Comparison of ENCODE assay signal across 13 cellular contexts in genomic region chr15:88727439-88727838, GRCh38.
"Had no signal": no experiment of that assay in that cellular context is flagged by ENCODE, and none has a peak within 500 bp of the region (broad histone marks: within the 10 kb centered on the region; RNA-seq: fewer than 3 reads in every experiment).

No MANE protein-coding gene starts in this region.

- H3K4me3 ChIP-seq: coronary artery, hepatocyte, neural progenitor cell had no signal

- H3K36me3 ChIP-seq: neural progenitor cell had no signal

- H3K27me3 ChIP-seq: hepatocyte, neural progenitor cell had no signal

- H3K27ac ChIP-seq: coronary artery, hepatocyte, neural progenitor cell, parathyroid adenoma had no signal

- H3K4me1 ChIP-seq: neural progenitor cell, parathyroid adenoma had no signal

- ATAC-seq: stimulated activated naive CD8-positive, alpha-beta T cell treated with anti-CD3 and anti-CD28 coated beads, Interleukin-15, Interleukin-2, amounts not matched to agents 100 U/mL and 50 U/mL, for 24 hours had no signal

- DNase-seq: activated B cell treated with CpG ODN at 0.5 μM for 24 hours; activated CD4-positive, alpha-beta T cell treated with anti-CD3 and anti-CD28 coated beads, Interleukin-2, amount 10 ng/mL, durations not matched to agents 7 days and 5 days; activated CD8-positive, alpha-beta memory T cell treated with anti-CD3 and anti-CD28 coated beads for 24 hours; activated naive CD4-positive, alpha-beta T cell treated with anti-CD3 and anti-CD28 coated beads, Interleukin-2, amount 10 ng/mL, durations not matched to agents 7 days and 5 days; central memory CD4-positive, alpha-beta T cell; effector CD8-positive, alpha-beta T cell; stimulated activated CD4-positive, alpha-beta T cell treated with anti-CD3 and anti-CD28 coated beads, Interleukin-4, amount 100 ng/mL, for 1 hour; stimulated activated CD8-positive, alpha-beta memory T cell treated with anti-CD3 and anti-CD28 coated beads, Interleukin-4, amount 100 ng/mL, for 48 hours; stimulated activated naive CD8-positive, alpha-beta T cell treated with anti-CD3 and anti-CD28 coated beads, Interleukin-15, Interleukin-2, amounts not matched to agents 100 U/mL and 50 U/mL, for 24 hours had no signal
